In the genomic region with DNA sequence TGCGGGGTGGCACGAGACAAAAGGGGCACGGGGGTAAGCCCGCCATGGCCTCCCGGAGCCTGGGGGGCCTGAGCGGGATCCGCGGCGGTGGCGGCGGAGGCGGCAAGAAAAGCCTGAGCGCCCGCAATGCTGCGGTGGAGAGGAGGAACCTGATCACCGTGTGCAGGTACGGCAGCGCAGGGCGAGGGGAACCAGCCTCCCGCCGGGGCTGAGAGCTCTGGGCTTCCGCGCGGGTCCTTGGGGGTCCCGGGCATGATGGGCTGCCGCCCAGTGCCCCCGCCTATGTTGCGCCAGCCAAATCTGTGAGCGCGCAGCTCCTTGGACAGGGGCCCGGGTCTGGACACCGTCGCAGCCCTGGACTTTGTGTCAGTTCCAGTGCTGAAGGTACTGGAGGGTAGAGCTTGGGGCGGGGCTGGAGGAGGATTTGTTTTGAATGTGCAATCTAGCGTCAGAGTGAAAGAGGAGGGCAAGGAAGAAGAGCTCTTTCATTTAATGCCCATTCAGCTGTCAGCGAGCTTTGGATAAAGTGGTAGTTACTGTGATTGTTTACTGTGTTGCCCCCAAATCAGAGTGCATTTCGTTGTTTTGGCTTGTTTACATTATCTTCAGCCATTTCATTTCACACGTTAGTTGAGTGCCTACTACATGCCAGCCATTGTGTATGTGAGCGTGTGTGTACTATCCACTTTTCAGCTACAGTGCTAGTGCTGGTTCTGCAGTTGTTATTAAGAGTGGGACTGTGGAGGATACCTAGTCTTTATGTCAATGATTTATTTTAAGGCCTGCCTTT, we compare ENCODE assay signal across 8 cellular contexts. TPM values are rescaled to one million over a fixed set of nuclear protein-coding genes. Genes with fewer than 3 reads are reported as not detected.
DNase-seq lines count a peak whose midpoint lies in the region; FAIRE-seq and TF ChIP-seq lines count a peak whose summit lies in the region.

No MANE protein-coding gene starts in this region.

- no peak for TF ChIP-seq CTCF in lower leg skin (IDR thresholded peaks at IDR 0.05)

- no peaks in the 10 kb centered on the region for H3K9me3 ChIP-seq in ectodermal cell (ENCODE audit: control insufficient read depth, low read length)

- WGBS in ectodermal cell, 2 experiments = 9 to 11% methylated on average over 39 of the region's 39 CpGs
- 7 to 13% methylated on average over 20 to 39 of the region's 39 CpGs for WGBS in lower leg skin, 2 donors

- no peak overlapping the region for H3K27ac ChIP-seq in ectodermal cell (ENCODE audit: insufficient read depth, low read depth, low read length, poor library complexity, severe bottlenecking)

- FAIRE-seq in RCC 7860 (lab: Jason Lieb, UNC) = no peak

- no peak for TF ChIP-seq POLR2A in lower leg skin (IDR thresholded peaks at IDR 0.05)

- H3K4me3 ChIP-seq in ectodermal cell (ENCODE audit: insufficient read depth, low read depth, low read length) = peak overlapping the region; percentile 58
- H3K4me3 ChIP-seq in lower leg skin (ENCODE audit: low read depth, poor library complexity, severe bottlenecking) = peak overlapping the region; percentile 49

- in situ Hi-C loops in KBM-7 (cut with MboI; ENCODE audit: low pct_unique_long_range_greater_than_20kb, low sequenced_read_pairs) = no loop called here

- H3K4me1 ChIP-seq in ectodermal cell (ENCODE audit: control insufficient read depth, insufficient read depth, low read length) = no peaks in the 10 kb centered on the region

- peaks cover 40% of the 10 kb centered on the region for H3K27me3 ChIP-seq in ectodermal cell (ENCODE audit: control insufficient read depth, insufficient read depth, low read length, poor library complexity, severe bottlenecking)

- peak; percentile 16 for DNase-seq in DMS114 treated with DMSO at 0.1 percent for 48 hours (lab: John Stamatoyannopoulos, UW; ENCODE audit: unreplicated experiment)
- DNase-seq in KBM-7 = peak; percentile 34
- peak; percentile 38 for DNase-seq in activated CD4-positive, alpha-beta T cell treated with anti-CD3 and anti-CD28 coated beads for 48 hours
- DNase-seq in lower leg skin (ENCODE audit: low spot score in 2 of 2) = peak in 1 of 2 donors; percentile 86
- DNase-seq in stimulated activated CD4-positive, alpha-beta T cell treated with anti-CD3 and anti-CD28 coated beads, Interleukin-4, amount 100 ng/mL, for 48 hours (ENCODE audit: low read depth in 2 of 2) = peak; percentile 3 to 8
- no peak for DNase-seq in UCSD-AML1 (lab: John Stamatoyannopoulos, UW; ENCODE audit: unreplicated experiment)
- no peak for DNase-seq in RCC 7860 (ENCODE audit: low spot score)

- no peaks in the 10 kb centered on the region for H3K36me3 ChIP-seq in ectodermal cell (ENCODE audit: control insufficient read depth, insufficient read depth, low read length)

- intact Hi-C loops in lower leg skin (cut with DNase I; ENCODE audit: low total_unique reads) = no loop called here

RNA-seq across cellular contexts. Expression of a gene that starts 0.8 kb away (rescaled TPM):
- polyA plus RNA-seq in ectodermal cell (2013, experiment 1 of 4) = 0.96 TPM
- polyA plus RNA-seq in ectodermal cell (2013, experiment 2 of 4) = 0.84 TPM
- 0.21 TPM for polyA plus RNA-seq in ectodermal cell (2013, experiment 3 of 4)
- 0.36 TPM for polyA plus RNA-seq in ectodermal cell (2013, experiment 4 of 4)
- total RNA-seq in lower leg skin = 1 to 10 TPM in 2 of 4 donors, under 1 TPM in 2; 0.46 to 5.2 (median 1.0) TPM

RNA-seq across cellular contexts. Expression of a gene that starts 28.3 kb away (rescaled TPM):
- not detected for polyA plus RNA-seq in ectodermal cell (2013, experiment 1 of 4)
- polyA plus RNA-seq in ectodermal cell (2013, experiment 2 of 4) = not detected
- 0.21 TPM for polyA plus RNA-seq in ectodermal cell (2013, experiment 3 of 4)
- not detected for polyA plus RNA-seq in ectodermal cell (2013, experiment 4 of 4)
- 1 to 10 TPM in 2 of 4 donors, under 1 TPM in 2; 0.67 to 4.9 (median 2.5) TPM for total RNA-seq in lower leg skin

Comparison
In these comparisons a context has a peak if more than half of its experiments do, and no peak if none do; other contexts are left out.
1. DNase-seq: peak in DMS114 treated with DMSO at 0.1 percent for 48 hours (single experiment), KBM-7 (single experiment), activated CD4-positive, alpha-beta T cell treated with anti-CD3 and anti-CD28 coated beads for 48 hours (single experiment) and stimulated activated CD4-positive, alpha-beta T cell treated with anti-CD3 and anti-CD28 coated beads, Interleukin-4, amount 100 ng/mL, for 48 hours (2 of 2); none in UCSD-AML1 (single experiment) and RCC 7860 (single experiment).